Comparison of ENCODE assay signal across 8 cellular contexts in genomic region chr14:52552063-52552988, GRCh38. TPM values are rescaled to one million over a fixed set of nuclear protein-coding genes. Genes with fewer than 3 reads are reported as not detected.
DNase-seq lines count a peak whose midpoint lies in the region; ATAC-seq and TF ChIP-seq lines count a peak whose summit lies in the region.

GPR137C (plus strand) TSS chr14:52552836; CDS start chr14:52553148, 312 bp downstream.
TXNDC16 (minus strand) TSS chr14:52552505; CDS start chr14:52543557, 8,948 bp downstream.

- ATAC-seq in HG02623 (IDR thresholded peaks at IDR 0.05; ENCODE audit: unreplicated experiment) (peak; percentile 92), SK-N-SH treated with all-trans-retinoic acid at 6 μM for 48 hours (peak; percentile 96)

- peaks cover 4% of the 10 kb centered on the region for H3K27me3 Mint-ChIP-seq in activated naive CD8-positive, alpha-beta T cell

- peak within 1 kb of the TSS; percentile 81 for H3K27ac Mint-ChIP-seq in activated naive CD8-positive, alpha-beta T cell

- no peaks in the 10 kb centered on the region for H3K9me3 Mint-ChIP-seq in activated naive CD8-positive, alpha-beta T cell (ENCODE audit: low read depth)

- peak within 1 kb of the TSS; percentile 64 for H3K27ac ChIP-seq in temporal lobe (ENCODE audit: low read depth, low read length)

- peak; percentile 98 for DNase-seq in GM10266 (ENCODE audit: extremely low spot score)
- DNase-seq in NCI-H1092 treated with DMSO at 0.1 percent for 48 hours (lab: John Stamatoyannopoulos, UW) = peak; percentile 100
- peak; percentile 100 for DNase-seq in glomerular visceral epithelial cell (ENCODE audit: extremely low spot score)
- peak; percentile 100 for DNase-seq in occipital lobe (lab: John Stamatoyannopoulos, UW)

- H3K4me3 Mint-ChIP-seq in activated naive CD8-positive, alpha-beta T cell = peak within 1 kb of the TSS; percentile 95

- peaks cover 32% of the 10 kb centered on the region for H3K4me1 Mint-ChIP-seq in activated naive CD8-positive, alpha-beta T cell (ENCODE audit: low read depth)

- no peak for TF ChIP-seq CTCF in GM10266 (IDR thresholded peaks at IDR 0.05; ENCODE audit: control insufficient read depth, insufficient read depth, low read depth, missing control alignments)

- H3K36me3 Mint-ChIP-seq in activated naive CD8-positive, alpha-beta T cell = peaks cover 6% of the 10 kb centered on the region

TF ChIP-seq in SK-N-SH treated with all-trans-retinoic acid at 6 μM for 48 hours, 23 proteins besides CTCF, POLR2A, EP300 and RAD21:
- no peak for TF ChIP-seq ZFP30 (CRISPR knock-in tag; IDR thresholded peaks at IDR 0.05)
- no peak for TF ChIP-seq TCF4 (CRISPR knock-in tag; IDR thresholded peaks at IDR 0.05; ENCODE audit: borderline replicate concordance)
- TF ChIP-seq GLIS3 (CRISPR knock-in tag; IDR thresholded peaks at IDR 0.05) = no peak
- no peak for TF ChIP-seq ARNTL (CRISPR knock-in tag; IDR thresholded peaks at IDR 0.05; ENCODE audit: borderline replicate concordance, low read depth)
- no peak for TF ChIP-seq SNAI2 (CRISPR knock-in tag; IDR thresholded peaks at IDR 0.05)
- no peak for TF ChIP-seq CREB5 (CRISPR knock-in tag; IDR thresholded peaks at IDR 0.05; ENCODE audit: low read depth)
- no peak for TF ChIP-seq BACH2 (CRISPR knock-in tag; IDR thresholded peaks at IDR 0.05; ENCODE audit: borderline replicate concordance)
- TF ChIP-seq TSHZ2 (CRISPR knock-in tag; IDR thresholded peaks at IDR 0.05) = no peak
- TF ChIP-seq CSDC2 (CRISPR knock-in tag; IDR thresholded peaks at IDR 0.05) = no peak
- no peak for TF ChIP-seq OSR1 (CRISPR knock-in tag; IDR thresholded peaks at IDR 0.05)
- no peak for TF ChIP-seq PPARA (CRISPR knock-in tag; IDR thresholded peaks at IDR 0.05; ENCODE audit: borderline replicate concordance)
- no peak for TF ChIP-seq ZNF565 (CRISPR knock-in tag; conservative IDR thresholded peaks at IDR 0.05; ENCODE audit: low read depth)
- TF ChIP-seq POU6F1 (CRISPR knock-in tag; IDR thresholded peaks at IDR 0.05; ENCODE audit: borderline replicate concordance, low read depth) = no peak
- no peak for TF ChIP-seq ISL1 (CRISPR knock-in tag; IDR thresholded peaks at IDR 0.05)
- no peak for TF ChIP-seq ESRRG (CRISPR knock-in tag; IDR thresholded peaks at IDR 0.05)
- TF ChIP-seq TOX (CRISPR knock-in tag; IDR thresholded peaks at IDR 0.05; ENCODE audit: borderline replicate concordance) = no peak

RNA-seq across cellular contexts. Expression of gene GPR137C, which starts in this region (rescaled TPM):
- total RNA-seq in occipital lobe (27.8 TPM), temporal lobe (32.7 TPM)

RNA-seq across cellular contexts. Expression of gene TXNDC16, which starts in this region (rescaled TPM):
- 73.8 TPM for total RNA-seq in occipital lobe
- 54.1 TPM for total RNA-seq in temporal lobe

Comparison
In these comparisons a context has a peak if more than half of its experiments do, and no peak if none do; other contexts are left out.
1. Peak in every context shown above with its lines: DNase-seq, ATAC-seq and H3K27ac ChIP-seq.